19 cellular contexts compared by ENCODE assay signal in genomic region chr5:68557162-68557936, GRCh38.
DNase-seq lines count a peak whose midpoint lies in the region; ATAC-seq, FAIRE-seq and TF ChIP-seq lines count a peak whose summit lies in the region.
"Had no signal": no experiment of that assay in that cellular context is flagged by ENCODE, and none has a peak within 500 bp of the region (broad histone marks: within the 10 kb centered on the region; RNA-seq: fewer than 3 reads in every experiment).

No MANE protein-coding gene starts in this region.

- H3K27me3 Mint-ChIP-seq in astrocyte (ENCODE audit: low read depth, unreplicated experiment) = no peaks in the 10 kb centered on the region
- no peaks in the 10 kb centered on the region for H3K27me3 Mint-ChIP-seq in activated T-cell treated with anti-CD3 and anti-CD28 coated beads, Interleukin-2, amount 50 U/mL, for 4 hours (ENCODE audit: low read depth)
- H3K27me3 Mint-ChIP-seq: CD8-positive, alpha-beta memory T cell had no signal

- no peak overlapping the region for H3K27ac Mint-ChIP-seq in astrocyte (ENCODE audit: unreplicated experiment)
- H3K27ac Mint-ChIP-seq: CD8-positive, alpha-beta memory T cell had no signal

- no peak for ATAC-seq in activated T-cell treated with anti-CD3 and anti-CD28 coated beads, Interleukin-2, amount 50 U/mL, for 4 hours
- ATAC-seq in HG02623 (IDR thresholded peaks at IDR 0.05; ENCODE audit: unreplicated experiment) = no peak

- H3K4me1 ChIP-seq in ACC112 (ENCODE audit: control insufficient read depth, insufficient read depth, low read length, unreplicated experiment) (peaks cover 36% of the 10 kb centered on the region), astrocyte (ENCODE audit: insufficient read depth, low read length) (no peaks in the 10 kb centered on the region), mesenchymal stem cell (ENCODE audit: control insufficient read depth, insufficient read depth, low read depth, low read length) (peaks cover 10% of the 10 kb centered on the region)
- H3K4me1 ChIP-seq: HAP-1 had no signal

- H3K36me3 Mint-ChIP-seq in astrocyte (ENCODE audit: low read depth, unreplicated experiment) = no peaks in the 10 kb centered on the region
- H3K36me3 Mint-ChIP-seq in activated T-cell treated with anti-CD3 and anti-CD28 coated beads, Interleukin-2, amount 50 U/mL, for 4 hours (ENCODE audit: insufficient read depth) = no peaks in the 10 kb centered on the region
- H3K36me3 Mint-ChIP-seq: CD8-positive, alpha-beta memory T cell had no signal

- H3K4me1 Mint-ChIP-seq in astrocyte (ENCODE audit: low read depth, unreplicated experiment) = no peaks in the 10 kb centered on the region
- H3K4me1 Mint-ChIP-seq in activated T-cell treated with anti-CD3 and anti-CD28 coated beads, Interleukin-2, amount 50 U/mL, for 4 hours (ENCODE audit: low read depth) = no peaks in the 10 kb centered on the region
- H3K4me1 Mint-ChIP-seq: CD8-positive, alpha-beta memory T cell had no signal

- H4K20me1 ChIP-seq in astrocyte (ENCODE audit: insufficient read depth, low read length) = no peaks in the 10 kb centered on the region

- no peak overlapping the region for H3K9ac ChIP-seq in astrocyte (ENCODE audit: low read length)
- H3K9ac ChIP-seq in mesenchymal stem cell (ENCODE audit: low read length) = no peak overlapping the region

- H3K4me3 Mint-ChIP-seq in astrocyte (ENCODE audit: unreplicated experiment) = no peak overlapping the region
- H3K4me3 Mint-ChIP-seq in activated T-cell treated with anti-CD3 and anti-CD28 coated beads, Interleukin-2, amount 50 U/mL, for 4 hours = no peak overlapping the region
- H3K4me3 Mint-ChIP-seq: CD8-positive, alpha-beta memory T cell had no signal

- no peak for TF ChIP-seq CTCF in astrocyte (IDR thresholded peaks at IDR 0.05; ENCODE audit: insufficient read depth, low read depth, low read length)

- no peak overlapping the region for H3K4ac ChIP-seq in mesenchymal stem cell (ENCODE audit: low read depth in 1 of 2, low read length in 2 of 2)

- H3K18ac ChIP-seq in mesenchymal stem cell (ENCODE audit: low read depth in 1 of 2, low read length in 2 of 2) = no peak overlapping the region

- no peak overlapping the region for H2BK120ac ChIP-seq in mesenchymal stem cell (ENCODE audit: low read depth, low read length)

- H3K36me3 ChIP-seq in ACC112 (ENCODE audit: insufficient read depth, low read length) (peaks cover 6% of the 10 kb centered on the region; the same call in 1 of the 2 replicates), astrocyte (ENCODE audit: insufficient read depth, low read length) (no peaks in the 10 kb centered on the region), mesenchymal stem cell (ENCODE audit: control insufficient read depth in 1 of 2, insufficient read depth in 2 of 2, low read depth in 1 of 2, low read length in 2 of 2) (no peaks in the 10 kb centered on the region)
- H3K36me3 ChIP-seq: HAP-1 had no signal

- H2AFZ ChIP-seq in ACC112 (ENCODE audit: low read length, unreplicated experiment) (no peak overlapping the region), astrocyte (ENCODE audit: low read depth, low read length) (no peak overlapping the region), mesenchymal stem cell (ENCODE audit: low read depth, low read length) (no peak overlapping the region)

- H3K4me3 ChIP-seq in ACC112 (ENCODE audit: low read depth, low read length) = peak overlapping the region; percentile 9; the same call in 1 of the 2 replicates
- no peak overlapping the region for H3K4me3 ChIP-seq in astrocyte (ENCODE audit: insufficient read depth, low read depth, low read length)
- no peak overlapping the region for H3K4me3 ChIP-seq in mesenchymal stem cell (ENCODE audit: insufficient read depth in 1 of 2, low read depth in 1 of 2, low read length in 2 of 2)
- H3K4me3 ChIP-seq: HAP-1 had no signal

- no peaks in the 10 kb centered on the region for H3K79me1 ChIP-seq in mesenchymal stem cell (replicated peaks; ENCODE audit: low read length, poor library complexity, severe bottlenecking)

- H2BK15ac ChIP-seq in mesenchymal stem cell (ENCODE audit: low read depth, poor library complexity, severe bottlenecking) = peak overlapping the region; percentile 61

- H3K27me3 ChIP-seq in ACC112 (ENCODE audit: insufficient read depth, low read length) = no peaks in the 10 kb centered on the region
- H3K27me3 ChIP-seq in astrocyte (ENCODE audit: insufficient read depth, low read length) = no peaks in the 10 kb centered on the region
- H3K27me3 ChIP-seq in mesenchymal stem cell (ENCODE audit: control insufficient read depth in 1 of 2, insufficient read depth in 1 of 2, low read length in 2 of 2) = no peaks in the 10 kb centered on the region

- DNase-seq in EL (peak; percentile 58), astrocyte (ENCODE audit: low read depth) (peak; percentile 35), mesenchymal stem cell (no peak), nucleus accumbens (lab: John Stamatoyannopoulos, UW) (no peak)
- DNase-seq in activated CD8-positive, alpha-beta memory T cell treated with anti-CD3 and anti-CD28 coated beads, Interleukin-2, amount 50 U/mL, for 4 hours = no peak
- no peak for DNase-seq in activated T-cell treated with anti-CD3 and anti-CD28 coated beads, Interleukin-2, amount 50 U/mL, for 4 hours
- DNase-seq: C1 segment of cervical spinal cord; CD8-positive, alpha-beta memory T cell; KBM-7; NCI-H1105 treated with DMSO at 0.1 percent for 48 hours; NCI-H1694 treated with DMSO at 0.1 percent for 48 hours; NCI-H510A; NCI-H748 treated with DMSO at 0.1 percent for 48 hours; NK-92 treated with Interleukin-12 subunit alpha and Interleukin-12 subunit beta, amount 100 ng/mL, for 24 hours; Right ventricle myocardium superior had no signal

- H3K79me2 ChIP-seq in ACC112 (ENCODE audit: control insufficient read depth, insufficient read depth, low read length, unreplicated experiment) (no peaks in the 10 kb centered on the region), astrocyte (ENCODE audit: insufficient read depth, low read length) (no peaks in the 10 kb centered on the region)

- H3K27ac ChIP-seq in ACC112 (ENCODE audit: low read depth, low read length) = peak overlapping the region; percentile 66
- H3K27ac ChIP-seq in astrocyte (ENCODE audit: low read depth, low read length) = no peak overlapping the region
- H3K27ac ChIP-seq in mesenchymal stem cell (ENCODE audit: low read length, poor library complexity, severe bottlenecking) = peak overlapping the region; percentile 25

- H2BK5ac ChIP-seq in mesenchymal stem cell (ENCODE audit: low read depth, low read length, poor library complexity, severe bottlenecking) = peak overlapping the region; percentile 62

- FAIRE-seq in astrocyte (lab: Jason Lieb, UNC) = no peak
- FAIRE-seq: RCC 7860 had no signal

- H3K9me3 ChIP-seq in astrocyte (ENCODE audit: insufficient read depth, low read depth, low read length) = no peaks in the 10 kb centered on the region
- H3K9me3 ChIP-seq in mesenchymal stem cell (ENCODE audit: control insufficient read depth, low read length) = peaks cover 11% of the 10 kb centered on the region
- H3K9me3 ChIP-seq: HAP-1 had no signal

- H3K9me3 Mint-ChIP-seq in astrocyte (ENCODE audit: unreplicated experiment) = peaks cover 3% of the 10 kb centered on the region
- no peaks in the 10 kb centered on the region for H3K9me3 Mint-ChIP-seq in activated T-cell treated with anti-CD3 and anti-CD28 coated beads, Interleukin-2, amount 50 U/mL, for 4 hours
- H3K9me3 Mint-ChIP-seq: CD8-positive, alpha-beta memory T cell had no signal

- peak overlapping the region in 1 of 2 experiments; percentile 73 for H2BK12ac ChIP-seq in mesenchymal stem cell (ENCODE audit: low read length in 2 of 2)

- H3K14ac ChIP-seq in mesenchymal stem cell (ENCODE audit: low read length in 2 of 2) = peak overlapping the region in 1 of 2 experiments; percentile 51

- H3K23ac ChIP-seq in mesenchymal stem cell (ENCODE audit: low read length in 2 of 2) = no peak overlapping the region

- 91% methylated on average over 4 of the region's 4 CpGs for WGBS in mesenchymal stem cell

- peak overlapping the region; percentile 83 for H2AK5ac ChIP-seq in mesenchymal stem cell (ENCODE audit: low read length, severe bottlenecking)

- no peak overlapping the region for H4K8ac ChIP-seq in mesenchymal stem cell (ENCODE audit: low read length)

- H3K4me2 ChIP-seq in astrocyte (ENCODE audit: low read length) (peak overlapping the region; percentile 7), mesenchymal stem cell (ENCODE audit: low read length, poor library complexity, severe bottlenecking) (no peak overlapping the region)

- no peak overlapping the region for H4K91ac ChIP-seq in mesenchymal stem cell (ENCODE audit: low read length)

Comparison
In these comparisons a context has a peak if more than half of its experiments do, and no peak if none do; other contexts are left out.
1. DNase-seq: peak in EL (single experiment) and astrocyte (single experiment); none in mesenchymal stem cell (single experiment), activated CD8-positive, alpha-beta memory T cell treated with anti-CD3 and anti-CD28 coated beads, Interleukin-2, amount 50 U/mL, for 4 hours (single experiment), activated T-cell treated with anti-CD3 and anti-CD28 coated beads, Interleukin-2, amount 50 U/mL, for 4 hours (single experiment) and nucleus accumbens (0 of 56).